1 cellular context compared by ENCODE assay signal in the genomic region with DNA sequence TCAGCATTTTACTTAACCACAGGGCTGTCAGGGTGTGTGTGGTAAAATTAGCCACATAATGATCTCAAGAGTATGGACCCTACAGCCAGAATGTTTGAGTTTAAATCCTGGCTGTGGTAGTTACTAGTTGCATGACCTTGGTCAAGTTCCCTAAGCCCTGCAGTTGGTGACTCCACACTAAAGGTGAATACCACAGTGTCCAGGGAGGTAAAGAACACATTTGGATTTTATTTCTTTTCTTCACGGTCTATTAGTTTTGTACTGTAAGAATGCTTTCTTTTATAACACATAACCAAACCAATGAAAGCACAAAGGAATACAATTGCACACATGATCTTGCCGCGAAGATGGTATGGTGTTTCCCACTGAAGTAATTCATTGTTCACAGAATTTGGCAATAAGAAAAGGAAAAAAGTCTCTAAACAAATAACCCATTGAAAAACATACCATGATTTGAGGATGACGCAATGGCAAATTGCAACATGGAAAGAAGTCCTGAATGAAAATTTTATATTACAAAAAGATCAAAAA.
TF ChIP-seq lines count a peak whose summit lies in the region.

No MANE protein-coding gene starts in this region.

TF ChIP-seq in GM23338, 12 proteins besides CTCF, POLR2A, EP300 and RAD21 (continued from another document):
- TF ChIP-seq, protein P1, sequence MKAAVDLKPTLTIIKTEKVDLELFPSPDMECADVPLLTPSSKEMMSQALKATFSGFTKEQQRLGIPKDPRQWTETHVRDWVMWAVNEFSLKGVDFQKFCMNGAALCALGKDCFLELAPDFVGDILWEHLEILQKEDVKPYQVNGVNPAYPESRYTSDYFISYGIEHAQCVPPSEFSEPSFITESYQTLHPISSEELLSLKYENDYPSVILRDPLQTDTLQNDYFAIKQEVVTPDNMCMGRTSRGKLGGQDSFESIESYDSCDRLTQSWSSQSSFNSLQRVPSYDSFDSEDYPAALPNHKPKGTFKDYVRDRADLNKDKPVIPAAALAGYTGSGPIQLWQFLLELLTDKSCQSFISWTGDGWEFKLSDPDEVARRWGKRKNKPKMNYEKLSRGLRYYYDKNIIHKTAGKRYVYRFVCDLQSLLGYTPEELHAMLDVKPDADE (IDR thresholded peaks at IDR 0.05) = no peak
- TF ChIP-seq POLR2AphosphoS5 (IDR thresholded peaks at IDR 0.05; ENCODE audit: low read depth) = no peak
- TF ChIP-seq CREB1 (CRISPR knock-in tag; IDR thresholded peaks at IDR 0.05; ENCODE audit: low read depth) = no peak
- no peak for TF ChIP-seq ZNF331 (CRISPR knock-in tag; IDR thresholded peaks at IDR 0.05; ENCODE audit: low read depth)
- TF ChIP-seq NANOG (IDR thresholded peaks at IDR 0.05; ENCODE audit: borderline replicate concordance) = no peak
- no peak for TF ChIP-seq ZNF114 (CRISPR knock-in tag; IDR thresholded peaks at IDR 0.05)
- TF ChIP-seq, protein P2, sequence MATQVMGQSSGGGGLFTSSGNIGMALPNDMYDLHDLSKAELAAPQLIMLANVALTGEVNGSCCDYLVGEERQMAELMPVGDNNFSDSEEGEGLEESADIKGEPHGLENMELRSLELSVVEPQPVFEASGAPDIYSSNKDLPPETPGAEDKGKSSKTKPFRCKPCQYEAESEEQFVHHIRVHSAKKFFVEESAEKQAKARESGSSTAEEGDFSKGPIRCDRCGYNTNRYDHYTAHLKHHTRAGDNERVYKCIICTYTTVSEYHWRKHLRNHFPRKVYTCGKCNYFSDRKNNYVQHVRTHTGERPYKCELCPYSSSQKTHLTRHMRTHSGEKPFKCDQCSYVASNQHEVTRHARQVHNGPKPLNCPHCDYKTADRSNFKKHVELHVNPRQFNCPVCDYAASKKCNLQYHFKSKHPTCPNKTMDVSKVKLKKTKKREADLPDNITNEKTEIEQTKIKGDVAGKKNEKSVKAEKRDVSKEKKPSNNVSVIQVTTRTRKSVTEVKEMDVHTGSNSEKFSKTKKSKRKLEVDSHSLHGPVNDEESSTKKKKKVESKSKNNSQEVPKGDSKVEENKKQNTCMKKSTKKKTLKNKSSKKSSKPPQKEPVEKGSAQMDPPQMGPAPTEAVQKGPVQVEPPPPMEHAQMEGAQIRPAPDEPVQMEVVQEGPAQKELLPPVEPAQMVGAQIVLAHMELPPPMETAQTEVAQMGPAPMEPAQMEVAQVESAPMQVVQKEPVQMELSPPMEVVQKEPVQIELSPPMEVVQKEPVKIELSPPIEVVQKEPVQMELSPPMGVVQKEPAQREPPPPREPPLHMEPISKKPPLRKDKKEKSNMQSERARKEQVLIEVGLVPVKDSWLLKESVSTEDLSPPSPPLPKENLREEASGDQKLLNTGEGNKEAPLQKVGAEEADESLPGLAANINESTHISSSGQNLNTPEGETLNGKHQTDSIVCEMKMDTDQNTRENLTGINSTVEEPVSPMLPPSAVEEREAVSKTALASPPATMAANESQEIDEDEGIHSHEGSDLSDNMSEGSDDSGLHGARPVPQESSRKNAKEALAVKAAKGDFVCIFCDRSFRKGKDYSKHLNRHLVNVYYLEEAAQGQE (IDR thresholded peaks at IDR 0.05; ENCODE audit: unreplicated experiment) = no peak
- TF ChIP-seq EZH2 (IDR thresholded peaks at IDR 0.05; ENCODE audit: low read depth, unreplicated experiment) = no peak
TF ChIP-seq in GM23338: peak in this region for 0.
